Comparison of ENCODE assay signal across 12 cellular contexts in genomic region chr13:72774019-72774418, GRCh38.
"Had no signal": no experiment of that assay in that cellular context is flagged by ENCODE, and none has a peak within 500 bp of the region (broad histone marks: within the 10 kb centered on the region; RNA-seq: fewer than 3 reads in every experiment).

No MANE protein-coding gene starts in this region.

- DNase-seq: activated CD4-positive, alpha-beta T cell treated with anti-CD3 and anti-CD28 coated beads for 4 hours; activated CD8-positive, alpha-beta memory T cell treated with anti-CD3 and anti-CD28 coated beads, Interleukin-2, amount 50 U/mL, for 48 hours; activated CD8-positive, alpha-beta T cell treated with anti-CD3 and anti-CD28 coated beads for 36 hours; activated naive CD4-positive, alpha-beta T cell; central memory CD4-positive, alpha-beta T cell; effector memory CD8-positive, alpha-beta T cell; erythroblast; gastrocnemius medialis; stimulated activated CD4-positive, alpha-beta T cell treated with anti-CD3 and anti-CD28 coated beads, Interleukin-4, amount 100 ng/mL, for 4 hours; stimulated activated naive CD8-positive, alpha-beta T cell treated with anti-CD3 and anti-CD28 coated beads, Interleukin-15, amount 100 ng/mL, for 72 hours; testis; upper lobe of right lung had no signal

- H3K27me3 ChIP-seq: gastrocnemius medialis, testis, upper lobe of right lung had no signal

- H3K4me3 ChIP-seq: gastrocnemius medialis, testis, upper lobe of right lung had no signal

- ATAC-seq: activated CD8-positive, alpha-beta T cell treated with anti-CD3 and anti-CD28 coated beads for 36 hours; effector memory CD8-positive, alpha-beta T cell; gastrocnemius medialis; stimulated activated naive CD8-positive, alpha-beta T cell treated with anti-CD3 and anti-CD28 coated beads, Interleukin-15, amount 100 ng/mL, for 72 hours; upper lobe of right lung had no signal
